8 cellular contexts compared by ENCODE assay signal in the genomic region with DNA sequence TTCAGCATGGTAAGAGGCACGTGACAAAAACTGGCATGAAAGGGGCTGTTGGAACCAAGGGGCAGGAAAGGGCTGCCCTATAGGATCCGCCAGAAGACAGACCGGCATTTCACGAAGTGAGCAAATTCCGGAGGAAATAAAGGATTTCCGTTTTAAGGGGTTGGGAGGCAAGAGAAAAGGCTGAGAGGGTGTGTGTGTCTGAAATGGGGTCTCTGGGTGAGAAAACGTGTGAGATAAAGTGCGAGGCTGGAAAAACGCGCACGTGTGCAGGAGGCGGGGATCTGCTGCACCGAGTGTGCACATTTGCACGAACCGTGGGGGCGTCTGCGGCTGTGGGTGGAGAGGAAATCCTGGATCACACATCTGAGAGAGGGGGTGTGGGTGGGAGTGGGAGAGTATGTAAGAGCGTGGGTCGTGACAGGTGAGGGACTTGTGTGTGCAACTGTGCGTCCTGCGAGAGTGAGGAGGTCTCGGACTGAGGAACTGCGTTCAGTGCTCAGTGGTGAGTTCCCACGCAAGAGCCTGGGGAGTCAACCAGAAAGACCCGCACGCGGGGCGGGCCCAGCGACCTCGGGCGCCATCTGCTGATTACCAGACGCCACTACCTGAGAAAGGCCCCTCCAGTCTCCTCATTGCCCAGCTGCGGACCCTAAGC. TPM values are rescaled to one million over a fixed set of nuclear protein-coding genes. Genes with fewer than 3 reads are reported as not detected.
DNase-seq lines count a peak whose midpoint lies in the region; ATAC-seq and TF ChIP-seq lines count a peak whose summit lies in the region.

No MANE protein-coding gene starts in this region.

- in situ Hi-C loops in HAP-1 (cut with MboI; ENCODE audit: low sequenced_read_pairs), result no loop called here

- no peaks in the 10 kb centered on the region for H3K36me3 ChIP-seq in HAP-1 (replicated peaks)

- peak overlapping the region; percentile 11 for H3K4me3 ChIP-seq in HAP-1
- peak overlapping the region in 6 of 7 experiments; percentile 7 to 30 (median 15) for H3K4me3 ChIP-seq in skin epidermis

- no peak overlapping the region for H3K27ac ChIP-seq in CD4-positive, alpha-beta T cell (ENCODE audit: low read depth, low read length)
- H3K27ac ChIP-seq in VCaP, result no peak overlapping the region; the same call in 1 of the 2 replicates
- H3K27ac ChIP-seq in skin epidermis, result peak overlapping the region in 1 of 21 experiments; percentile 30

- no TSS peak for BruUV-seq in MCF 10A (replicated peaks; lab: Mats Ljungman, UMichigan)

- no peak overlapping the region for H3K27ac Mint-ChIP-seq in CD4-positive, alpha-beta T cell
- no peak overlapping the region for H3K27ac Mint-ChIP-seq in MCF 10A (ENCODE audit: low read depth, unreplicated experiment)

- no peaks in the 10 kb centered on the region for H3K9me3 ChIP-seq in CD4-positive, alpha-beta T cell (ENCODE audit: control insufficient read depth, low read length)
- peaks cover 3% of the 10 kb centered on the region; the same call in 1 of the 2 replicates for H3K9me3 ChIP-seq in HAP-1

- no peaks in the 10 kb centered on the region for H3K27me3 Mint-ChIP-seq in CD4-positive, alpha-beta T cell
- H3K27me3 Mint-ChIP-seq in MCF 10A (ENCODE audit: insufficient read depth, unreplicated experiment), result peaks cover 12% of the 10 kb centered on the region

- ATAC-seq in CD4-positive, alpha-beta T cell (ENCODE audit: poor library complexity), result peak; percentile 72
- no peak for ATAC-seq in GM18520 (IDR thresholded peaks at IDR 0.05; ENCODE audit: unreplicated experiment)

- DNase-seq in CD4-positive, alpha-beta T cell, result peak; percentile 60 to 84 (median 72)
- peak; percentile 62 to 88 for DNase-seq in HAP-1 (ENCODE audit: low spot score in 2 of 2)
- DNase-seq in NCI-H2081 treated with DMSO at 0.1 percent for 48 hours (lab: John Stamatoyannopoulos, UW), result peak; percentile 9
- peak; percentile 57 for DNase-seq in MCF 10A (ENCODE audit: unreplicated experiment)
- peak; percentile 95 for DNase-seq in iPS-NIHi11 (ENCODE audit: low spot score)

- POLR2A ChIA-PET in CD4-positive, alpha-beta T cell (lab: Charles Lee), result interaction anchor here (0.7 kb wide), 1 partner anchor 82 kb away, joined by 4 read pairs; no protein-coding TSS in a partner anchor
- POLR2A ChIA-PET in MCF 10A (lab: Yijun Ruan, JAX), result no interaction called here

- H3K27me3 ChIP-seq in CD4-positive, alpha-beta T cell (ENCODE audit: control insufficient read depth, insufficient read depth, low read length), result no peaks in the 10 kb centered on the region
- no peaks in the 10 kb centered on the region for H3K27me3 ChIP-seq in HAP-1 (ENCODE audit: low read depth)

- peak; percentile 89 for TF ChIP-seq CTCF in CD4-positive, alpha-beta T cell (IDR thresholded peaks at IDR 0.05)
- TF ChIP-seq CTCF in VCaP (conservative IDR thresholded peaks at IDR 0.05) (peak; percentile 95), MCF 10A (IDR thresholded peaks at IDR 0.05; ENCODE audit: unreplicated experiment) (peak; percentile 90)

- peak overlapping the region; percentile 76 for H3K4me3 Mint-ChIP-seq in CD4-positive, alpha-beta T cell
- peak overlapping the region; percentile 47 for H3K4me3 Mint-ChIP-seq in MCF 10A (ENCODE audit: unreplicated experiment)

- CTCF ChIA-PET in CD4-positive, alpha-beta T cell (lab: Charles Lee), result interaction anchor here (0.7 to 2.1 kb wide), 11 partner anchors 17 to 515 kb away, joined by 3 to 32 read pairs (median 3); a partner anchor contains a TSS
- CTCF ChIA-PET in MCF 10A (lab: Yijun Ruan, JAX), result interaction anchor here (0.5 to 1.3 kb wide), 10 partner anchors 9 to 522 kb away, joined by 3 to 6 read pairs (median 4); no protein-coding TSS in a partner anchor

- peaks cover 54% of the 10 kb centered on the region for H3K4me1 Mint-ChIP-seq in CD4-positive, alpha-beta T cell (ENCODE audit: low read depth)
- H3K4me1 Mint-ChIP-seq in MCF 10A (ENCODE audit: insufficient read depth, unreplicated experiment), result peaks cover 9% of the 10 kb centered on the region

- H3K9me3 Mint-ChIP-seq in CD4-positive, alpha-beta T cell, result no peaks in the 10 kb centered on the region
- H3K9me3 Mint-ChIP-seq in MCF 10A (ENCODE audit: unreplicated experiment), result no peaks in the 10 kb centered on the region

- H3K4me1 ChIP-seq in HAP-1, result peaks cover 5% of the 10 kb centered on the region

- intact Hi-C loops in CD4-positive, alpha-beta T cell (cut with DNase I, micrococcal nuclease), result loop anchor here (1.0 to 10.0 kb wide), 4 partner anchors 35 to 153 kb away; a partner anchor contains a TSS
- intact Hi-C loops in MCF 10A (cut with micrococcal nuclease), result loop anchor here (1.0 to 2.0 kb wide), 3 partner anchors 35 to 512 kb away; no protein-coding TSS in a partner anchor

- H3K36me3 Mint-ChIP-seq in CD4-positive, alpha-beta T cell (ENCODE audit: low read depth), result no peaks in the 10 kb centered on the region
- H3K36me3 Mint-ChIP-seq in MCF 10A (ENCODE audit: insufficient read depth, unreplicated experiment), result no peaks in the 10 kb centered on the region

RNA-seq across cellular contexts. Expression of a gene that starts 37.0 kb away (rescaled TPM):
- total RNA-seq in CD4-positive, alpha-beta T cell, result 1 to 10 TPM; 4.6 to 4.8 TPM
- 0.68 and 1.3 TPM in 2 replicates for total RNA-seq in MCF 10A (2022)

RNA-seq across cellular contexts. Expression of a gene that starts 56.6 kb away (rescaled TPM):
- total RNA-seq in CD4-positive, alpha-beta T cell, result 10 to 100 TPM; 33.0 to 34.7 TPM
- total RNA-seq in MCF 10A (2022), result 0.29 and 0.47 TPM in 2 replicates

Comparison
In these comparisons a context has a peak if more than half of its experiments do, and no peak if none do; other contexts are left out.
1. DNase-seq: peak in every context shown above with its lines; median percentile 95 in iPS-NIHi11; 75 in HAP-1; 72 in CD4-positive, alpha-beta T cell; 57 in MCF 10A; 9 in NCI-H2081 treated with DMSO at 0.1 percent for 48 hours.
2. RNA of a gene that starts 56.6 kb away (total RNA-seq): 33.0 to 34.7 TPM in CD4-positive, alpha-beta T cell; 0.29 to 0.47 TPM in MCF 10A; every median in the first group is over 10 times any median in the second.
3. Peak in every context shown above with its lines, with median percentiles within 50 percentile points of each other: CTCF ChIP-seq.